ENCODE assay signal across 8 cellular contexts in genomic region chr11:86511086-86511551, GRCh38.
DNase-seq lines count a peak whose midpoint lies in the region; ATAC-seq, FAIRE-seq and TF ChIP-seq lines count a peak whose summit lies in the region.

No MANE protein-coding gene starts in this region.

- no peak overlapping the region for H3K4me3 ChIP-seq in lower lobe of right lung

- ATAC-seq in GM18502 (IDR thresholded peaks at IDR 0.05; ENCODE audit: poor library complexity, unreplicated experiment) (peak; percentile 73), HG02588 (IDR thresholded peaks at IDR 0.05; ENCODE audit: unreplicated experiment) (peak; percentile 52), lower lobe of right lung (peak; percentile 50 to 65), HG03139 (IDR thresholded peaks at IDR 0.05; ENCODE audit: unreplicated experiment) (no peak)

- no peak overlapping the region for H3K27ac ChIP-seq in lower lobe of right lung

- H3K4me1 ChIP-seq in lower lobe of right lung = peaks cover 31% of the 10 kb centered on the region

- no peaks in the 10 kb centered on the region for H3K36me3 ChIP-seq in lower lobe of right lung

- no peaks in the 10 kb centered on the region for H3K9me3 ChIP-seq in lower lobe of right lung

- peak; percentile 52 for DNase-seq in RKO (ENCODE audit: low spot score)
- no peak for DNase-seq in lower lobe of right lung
- no peak for DNase-seq in frontal cortex (ENCODE audit: low spot score in 2 of 2)
- DNase-seq in NCI-H1436 treated with DMSO at 0.1 percent for 48 hours (lab: John Stamatoyannopoulos, UW) = no peak
- no peak for DNase-seq in stimulated activated CD4-positive, alpha-beta T cell treated with anti-CD3 and anti-CD28 coated beads, Interleukin-1b, Interleukin-23, amount 100 ng/mL, for 48 hours

- intact Hi-C loops in lower lobe of right lung (cut with DNase I) = no loop called here

- FAIRE-seq in frontal cortex (lab: Jason Lieb, UNC) = no peak

- no peak for TF ChIP-seq CTCF in lower lobe of right lung (IDR thresholded peaks at IDR 0.05)

- no peaks in the 10 kb centered on the region for H3K27me3 ChIP-seq in lower lobe of right lung (ENCODE audit: low read depth)
